In genomic region chr11:102197759-102198158, GRCh38 we compare ENCODE assay signal across 17 cellular contexts.
DNase-seq lines count a peak whose midpoint lies in the region; ATAC-seq, FAIRE-seq and TF ChIP-seq lines count a peak whose summit lies in the region.
"Had no signal": no experiment of that assay in that cellular context is flagged by ENCODE, and none has a peak within 500 bp of the region (broad histone marks: within the 10 kb centered on the region; RNA-seq: fewer than 3 reads in every experiment).

No MANE protein-coding gene starts in this region.

- H3K27me3 Mint-ChIP-seq in brain = no peaks in the 10 kb centered on the region

- H3F3A ChIP-seq in smooth muscle cell (ENCODE audit: low read depth) = peaks cover under 1% of the 10 kb centered on the region

- peak overlapping the region; percentile 59 to 92 (median 90) for H3K27ac Mint-ChIP-seq in brain
- H3K27ac Mint-ChIP-seq: activated CD8-positive, alpha-beta memory T cell treated with anti-CD3 and anti-CD28 coated beads, Interleukin-2, amount 10 ng/mL, durations not matched to agents 7 days and 5 days; activated naive CD4-positive, alpha-beta T cell treated with anti-CD3 and anti-CD28 coated beads for 36 hours; CD14-positive monocyte; naive B cell had no signal

- no peaks in the 10 kb centered on the region for H3K9me3 ChIP-seq in smooth muscle cell (replicated peaks; ENCODE audit: low read depth)
- H3K9me3 ChIP-seq: esophagus squamous epithelium, HAP-1, SJSA1 had no signal

- peak overlapping the region; percentile 69 for H3K27ac ChIP-seq in smooth muscle cell (ENCODE audit: low read depth)
- H3K27ac ChIP-seq: SJSA1 had no signal

- no peak overlapping the region for H2AFZ ChIP-seq in smooth muscle cell (ENCODE audit: low read depth)

- TF ChIP-seq CTCF in brain (conservative IDR thresholded peaks at IDR 0.05) (no peak), smooth muscle cell (IDR thresholded peaks at IDR 0.05; ENCODE audit: borderline replicate concordance, insufficient read depth, poor library complexity, severe bottlenecking) (no peak)

- H3K9ac ChIP-seq in smooth muscle cell (ENCODE audit: low read depth) = peak overlapping the region; percentile 23

- H3K36me3 ChIP-seq in smooth muscle cell (ENCODE audit: low read depth) = peaks cover 8% of the 10 kb centered on the region
- H3K36me3 ChIP-seq: SJSA1 had no signal

- peak; percentile 13 for FAIRE-seq in HTR-8/SVneo (lab: Jason Lieb, UNC)

- peaks cover 31% of the 10 kb centered on the region for H3K4me1 ChIP-seq in smooth muscle cell (ENCODE audit: low read depth)

- ATAC-seq in stimulated activated naive CD8-positive, alpha-beta T cell treated with anti-CD3 and anti-CD28 coated beads, Interleukin-15, Interleukin-2, amounts not matched to agents 100 U/mL and 50 U/mL, for 24 hours = no peak
- no peak for ATAC-seq in HG03097 (IDR thresholded peaks at IDR 0.05; ENCODE audit: low FRiP score, unreplicated experiment)
- ATAC-seq: activated CD8-positive, alpha-beta memory T cell treated with anti-CD3 and anti-CD28 coated beads, Interleukin-2, amount 10 ng/mL, durations not matched to agents 7 days and 5 days had no signal

- H3K27me3 ChIP-seq in smooth muscle cell (ENCODE audit: low read depth) = no peaks in the 10 kb centered on the region
- H3K27me3 ChIP-seq: esophagus squamous epithelium, SJSA1 had no signal

- peaks cover 0 to 4% (median 0%) of the 10 kb centered on the region in 5 experiments for H3K9me3 Mint-ChIP-seq in brain
- H3K9me3 Mint-ChIP-seq: activated naive CD4-positive, alpha-beta T cell treated with anti-CD3 and anti-CD28 coated beads for 36 hours had no signal

- H3K4me2 ChIP-seq in smooth muscle cell = peak overlapping the region; percentile 8

- peak overlapping the region; percentile 67 to 80 (median 75) for H3K4me3 Mint-ChIP-seq in brain
- H3K4me3 Mint-ChIP-seq: activated CD8-positive, alpha-beta memory T cell treated with anti-CD3 and anti-CD28 coated beads, Interleukin-2, amount 10 ng/mL, durations not matched to agents 7 days and 5 days; activated naive CD4-positive, alpha-beta T cell treated with anti-CD3 and anti-CD28 coated beads for 36 hours; CD14-positive monocyte; naive B cell had no signal

- peaks cover 28% of the 10 kb centered on the region for H4K20me1 ChIP-seq in smooth muscle cell (ENCODE audit: low read depth)

- H3K4me1 Mint-ChIP-seq in brain = peaks cover 31% of the 10 kb centered on the region
- H3K4me1 Mint-ChIP-seq: activated CD8-positive, alpha-beta memory T cell treated with anti-CD3 and anti-CD28 coated beads, Interleukin-2, amount 10 ng/mL, durations not matched to agents 7 days and 5 days; CD14-positive monocyte; naive B cell had no signal

- H3K36me3 Mint-ChIP-seq in brain = peaks cover 11% of the 10 kb centered on the region
- H3K36me3 Mint-ChIP-seq: activated CD8-positive, alpha-beta memory T cell treated with anti-CD3 and anti-CD28 coated beads, Interleukin-2, amount 10 ng/mL, durations not matched to agents 7 days and 5 days; CD14-positive monocyte; naive B cell had no signal

- DNase-seq in HTR-8/SVneo (ENCODE audit: insufficient read length, low spot score) = no peak
- peak; percentile 82 for DNase-seq in islet precursor cell
- DNase-seq in smooth muscle cell (lab: John Stamatoyannopoulos, UW; ENCODE audit: unreplicated experiment) = no peak
- no peak for DNase-seq in stimulated activated naive CD8-positive, alpha-beta T cell treated with anti-CD3 and anti-CD28 coated beads, Interleukin-15, Interleukin-2, amounts not matched to agents 100 U/mL and 50 U/mL, for 24 hours
- DNase-seq in activated T-cell treated with anti-CD3 and anti-CD28 coated beads for 4 hours = no peak
- DNase-seq in epidermal melanocyte (ENCODE audit: insufficient read length, low spot score) = no peak
- DNase-seq: activated CD8-positive, alpha-beta memory T cell treated with anti-CD3 and anti-CD28 coated beads, Interleukin-2, amount 10 ng/mL, durations not matched to agents 7 days and 5 days; activated naive CD4-positive, alpha-beta T cell treated with anti-CD3 and anti-CD28 coated beads for 36 hours; esophagus squamous epithelium; MV-4-11; naive B cell; NCI-H2171 treated with DMSO at 0.1 percent for 48 hours had no signal

- peaks cover 96% of the 10 kb centered on the region for H3K79me2 ChIP-seq in smooth muscle cell (ENCODE audit: low read depth)

- no peak overlapping the region for H3K4me3 ChIP-seq in smooth muscle cell
- H3K4me3 ChIP-seq: esophagus squamous epithelium, HAP-1, SJSA1 had no signal

- WGBS in smooth muscle cell (ENCODE audit: low lambda C conversion rate) = 28% methylated on average over 2 of the region's 2 CpGs
